In genomic region chr1:23168079-23168461, GRCh38 we compare ENCODE assay signal across 8 cellular contexts. TPM values are rescaled to one million over a fixed set of nuclear protein-coding genes. Genes with fewer than 3 reads are reported as not detected.
DNase-seq lines count a peak whose midpoint lies in the region; ATAC-seq and TF ChIP-seq lines count a peak whose summit lies in the region.

No MANE protein-coding gene starts in this region.

- H3K36me3 ChIP-seq in HUES6 (ENCODE audit: control insufficient read depth, insufficient read depth, low read length) (no peaks in the 10 kb centered on the region), fibroblast of lung (ENCODE audit: control insufficient read depth, insufficient read depth, low read length) (no peaks in the 10 kb centered on the region), neutrophil (no peaks in the 10 kb centered on the region)

- H3K27me3 ChIP-seq in HUES6 (ENCODE audit: control insufficient read depth, insufficient read depth, low read length) (no peaks in the 10 kb centered on the region), fibroblast of lung (ENCODE audit: control insufficient read depth, insufficient read depth, low read length) (no peaks in the 10 kb centered on the region), neutrophil (peaks cover 18% of the 10 kb centered on the region)

- peak; percentile 60 for DNase-seq in Daoy (ENCODE audit: low read depth)
- peak; percentile 7 to 10 for DNase-seq in activated CD4-positive, alpha-beta T cell treated with anti-CD3 and anti-CD28 coated beads, Interleukin-2, amount 50 U/mL, for 4 hours
- no peak for DNase-seq in fibroblast of lung (ENCODE audit: low read depth in 2 of 2)
- no peak for DNase-seq in middle frontal gyrus (ENCODE audit: extremely low spot score, low spot score)
- DNase-seq in iPS-NIHi7 (ENCODE audit: extremely low spot score), result no peak

- H3K4me2 ChIP-seq in fibroblast of lung (ENCODE audit: extremely low read depth, insufficient read depth, low read length), result peak overlapping the region; percentile 42

- H3K27ac ChIP-seq in HUES6 (ENCODE audit: low read depth, low read length) (peak overlapping the region; percentile 94; the same call in 1 of the 2 replicates), fibroblast of lung (ENCODE audit: insufficient read depth, low read length) (peak overlapping the region; percentile 90), neutrophil (peak overlapping the region; percentile 61)

- H3K4me1 ChIP-seq in HUES6 (ENCODE audit: control insufficient read depth, insufficient read depth, low read length) (peaks cover 16% of the 10 kb centered on the region; the same call in 1 of the 2 replicates), fibroblast of lung (ENCODE audit: control insufficient read depth, extremely low read depth, insufficient read depth, low read length) (peaks cover 15% of the 10 kb centered on the region), neutrophil (ENCODE audit: control insufficient read depth in 1 of 2, insufficient read depth in 1 of 2, low read depth in 1 of 2, low read length in 1 of 2) (peaks cover 19 to 26% of the 10 kb centered on the region in 2 experiments)

- TF ChIP-seq CTCF in fibroblast of lung (conservative IDR thresholded peaks at IDR 0.05 in 1 of 2, IDR thresholded peaks at IDR 0.05 in 1 of 2; ENCODE audit: low read depth in 1 of 2, low read length in 2 of 2), result no peak
- no peak for TF ChIP-seq CTCF in neutrophil (IDR thresholded peaks at IDR 0.05)

- H3K9me3 ChIP-seq in HUES6 (ENCODE audit: control insufficient read depth, insufficient read depth, low read depth, low read length) (no peaks in the 10 kb centered on the region), fibroblast of lung (ENCODE audit: control insufficient read depth, insufficient read depth, low read depth, low read length) (no peaks in the 10 kb centered on the region), neutrophil (no peaks in the 10 kb centered on the region)

- H3K9ac ChIP-seq in HUES6 (ENCODE audit: low read length) (peak overlapping the region; percentile 94), fibroblast of lung (ENCODE audit: insufficient read depth, low read length) (peak overlapping the region; percentile 90)

- H3K4me3 ChIP-seq in HUES6 (ENCODE audit: low read depth, low read length), result peak overlapping the region; percentile 99
- H3K4me3 ChIP-seq in fibroblast of lung (replicated peaks in 1 of 4; ENCODE audit: control extremely low read depth in 1 of 4, insufficient read depth in 1 of 4, low read depth in 3 of 4, low read length in 4 of 4), result peak overlapping the region; percentile 86 to 89 (median 88)
- H3K4me3 ChIP-seq in neutrophil (ENCODE audit: low read depth in 1 of 2, low read length in 1 of 2), result peak overlapping the region; percentile 54 to 75

- no peaks in the 10 kb centered on the region for H4K20me1 ChIP-seq in fibroblast of lung (ENCODE audit: control insufficient read depth, extremely low read depth, insufficient read depth, low read length)

- no peak for ATAC-seq in HG03175 (IDR thresholded peaks at IDR 0.05; ENCODE audit: unreplicated experiment)

- H3K79me2 ChIP-seq in fibroblast of lung (ENCODE audit: control insufficient read depth, insufficient read depth, low read length), result peaks cover 44% of the 10 kb centered on the region

- no peak overlapping the region for H2AFZ ChIP-seq in fibroblast of lung (ENCODE audit: low read length)

RNA-seq across cellular contexts. Expression of gene LUZP1, which starts 0.6 kb away (rescaled TPM):
- total RNA-seq in Daoy (2014; rRNA removed; shearing (Covaris generic)), result 24.3 and 30.2 TPM in 2 replicates
- 15.7 and 18.8 TPM in 2 replicates for total RNA-seq in fibroblast of lung
- 23.7 and 27.2 TPM in 2 replicates for polyA plus RNA-seq in fibroblast of lung
- polyA plus RNA-seq in fibroblast of lung (2012), result 17.7 and 23.6 TPM in 2 replicates
- 34.6 and 36.6 TPM in 2 replicates for polyA minus RNA-seq in fibroblast of lung (ENCODE audit: low replicate concordance)

RNA-seq across cellular contexts. Expression of gene HTR1D, which starts 49.2 kb away (rescaled TPM):
- total RNA-seq in Daoy (2014; rRNA removed; shearing (Covaris generic)), result 3.1 and 5.0 TPM in 2 replicates
- total RNA-seq in fibroblast of lung, result not detected in 2 replicates
- not detected in 2 replicates for polyA plus RNA-seq in fibroblast of lung
- not detected in 2 replicates for polyA plus RNA-seq in fibroblast of lung (2012)
- not detected in 2 replicates for polyA minus RNA-seq in fibroblast of lung (ENCODE audit: low replicate concordance)

Comparison
In these comparisons a context has a peak if more than half of its experiments do, and no peak if none do; other contexts are left out.
1. DNase-seq: peak in Daoy (single experiment) and activated CD4-positive, alpha-beta T cell treated with anti-CD3 and anti-CD28 coated beads, Interleukin-2, amount 50 U/mL, for 4 hours (2 of 2); none in fibroblast of lung (0 of 2), middle frontal gyrus (single experiment) and iPS-NIHi7 (single experiment).
2. Peak in every context shown above with its lines, with median percentiles within 50 percentile points of each other: H3K27ac ChIP-seq and H3K4me3 ChIP-seq.